In genomic region chr11:64185323-64186204, GRCh38 we compare ENCODE assay signal across 8 cellular contexts. TPM values are rescaled to one million over a fixed set of nuclear protein-coding genes. Genes with fewer than 3 reads are reported as not detected.
DNase-seq lines count a peak whose midpoint lies in the region; ATAC-seq lines count a peak whose summit lies in the region.

TSS of gene STIP1 (plus strand) at chr11:64186171. CDS start at chr11:64186262, 91 bp downstream.

- peaks cover 2% of the 10 kb centered on the region for H3K27me3 Mint-ChIP-seq in activated T-helper 1 cell treated with anti-CD3 and anti-CD28 coated beads, Interleukin-12 subunit alpha, Interleukin-12 subunit beta, Interleukin-2, Interleukin-4 antibody, amounts not matched to agents 30 ng/mL and 10 ng/mL and 1 ng/mL, durations not matched to agents 14 hours and 24 hours and 36 hours (ENCODE audit: insufficient read depth)
- peaks cover 0 to 6% (median 0%) of the 10 kb centered on the region in 5 donors for H3K27me3 Mint-ChIP-seq in naive thymus-derived CD4-positive, alpha-beta T cell
- no peaks in the 10 kb centered on the region for H3K27me3 Mint-ChIP-seq in stimulated activated naive B cell treated with anti-CD40 and anti-IgM and Interleukin-4, amounts not matched to agents 10 μg/mL and 1 μg/mL and 100 μg/mL, for 72 hours

- peak within 1 kb of the TSS; percentile 95 for H3K4me2 ChIP-seq in GM23248 (ENCODE audit: unreplicated experiment)

- WGBS in GM23248 (ENCODE audit: low coverage in 1 of 2, low lambda C conversion rate in 2 of 2, missing lambda C conversion rate in 2 of 2), 2 experiments, result 0 to 1% methylated on average over 63 to 65 of the region's 72 CpGs

- peak within 1 kb of the TSS; percentile 76 for H2AFZ ChIP-seq in GM23248

- H3K27me3 ChIP-seq in GM23248 (replicated peaks; ENCODE audit: insufficient read depth), result no peaks in the 10 kb centered on the region
- no peaks in the 10 kb centered on the region for H3K27me3 ChIP-seq in naive thymus-derived CD4-positive, alpha-beta T cell (ENCODE audit: control insufficient read depth in 2 of 2, insufficient read depth in 2 of 2, low read length in 2 of 2)

- no peaks in the 10 kb centered on the region for H3K9me2 ChIP-seq in GM23248 (ENCODE audit: insufficient read depth)

- intact Hi-C loops in activated T-helper 1 cell treated with anti-CD3 and anti-CD28 coated beads, Interleukin-12 subunit alpha, Interleukin-12 subunit beta, Interleukin-2, Interleukin-4 antibody, amounts not matched to agents 30 ng/mL and 10 ng/mL and 1 ng/mL, durations not matched to agents 14 hours and 24 hours and 36 hours (cut with micrococcal nuclease), result loop anchor here (1.0 to 2.0 kb wide), 9 partner anchors 19 to 593 kb away; partner anchors contain the start of genes COX8A, DNAJC4, ESRRA and GPR137
- intact Hi-C loops in naive thymus-derived CD4-positive, alpha-beta T cell (cut with micrococcal nuclease), result loop anchor here (1.0 to 2.0 kb wide), 14 partner anchors 19 to 593 kb away; partner anchors contain the start of genes ESRRA (in 2 of the 2), FKBP2 (in 2 of the 2), GPR137 (in 2 of the 2) and MACROD1 (in 2 of the 2)

- CTCF ChIA-PET in naive thymus-derived CD4-positive, alpha-beta T cell (lab: Charles Lee), result interaction anchor here (0.8 to 6.0 kb wide), 5 partner anchors 9 to 184 kb away, joined by 3 to 37 read pairs (median 4); partner anchors contain the start of genes FERMT3, PRDX5 and TRMT112

- peak within 1 kb of the TSS; percentile 85 for H3K27ac ChIP-seq in GM23248
- H3K27ac ChIP-seq in naive thymus-derived CD4-positive, alpha-beta T cell (ENCODE audit: low read depth, low read length), result peak within 1 kb of the TSS; percentile 82

- H3K36me3 ChIP-seq in GM23248 (ENCODE audit: low read depth), result no peaks in the 10 kb centered on the region
- peaks cover 0 to 4% (median 0%) of the 10 kb centered on the region in 3 experiments for H3K36me3 ChIP-seq in naive thymus-derived CD4-positive, alpha-beta T cell (ENCODE audit: control insufficient read depth in 2 of 3, insufficient read depth in 3 of 3, low read length in 3 of 3)

- POLR2A ChIA-PET in naive thymus-derived CD4-positive, alpha-beta T cell (lab: Charles Lee), result interaction anchor here (0.8 to 5.8 kb wide), 19 partner anchors 10 to 132 kb away, joined by 3 to 63 read pairs (median 6); partner anchors contain the start of genes FERMT3, MACROD1, PRDX5 and TRMT112

- DNase-seq in EH (ENCODE audit: low read depth) (peak; percentile 100), GM23248 (peak; percentile 100), Kasumi-1 (lab: John Stamatoyannopoulos, UW) (peak; percentile 99 to 100), RPMI7951 (ENCODE audit: low read depth) (peak; percentile 100), fibroblast of gingiva (ENCODE audit: low read depth) (peak; percentile 100)
- peak; percentile 99 for DNase-seq in activated T-helper 1 cell treated with anti-CD3 and anti-CD28 coated beads, Interleukin-12 subunit alpha, Interleukin-12 subunit beta, Interleukin-2, Interleukin-4 antibody, amounts not matched to agents 30 ng/mL and 10 ng/mL and 1 ng/mL, durations not matched to agents 14 hours and 24 hours and 36 hours (ENCODE audit: low spot score)
- peak; percentile 87 to 100 (median 99) for DNase-seq in naive thymus-derived CD4-positive, alpha-beta T cell
- DNase-seq in stimulated activated naive B cell treated with anti-CD40 and anti-IgM and Interleukin-4, amounts not matched to agents 10 μg/mL and 1 μg/mL and 100 μg/mL, for 72 hours, result peak; percentile 99

- peaks cover 36% of the 10 kb centered on the region for H3K4me1 Mint-ChIP-seq in activated T-helper 1 cell treated with anti-CD3 and anti-CD28 coated beads, Interleukin-12 subunit alpha, Interleukin-12 subunit beta, Interleukin-2, Interleukin-4 antibody, amounts not matched to agents 30 ng/mL and 10 ng/mL and 1 ng/mL, durations not matched to agents 14 hours and 24 hours and 36 hours (ENCODE audit: low read depth)
- H3K4me1 Mint-ChIP-seq in naive thymus-derived CD4-positive, alpha-beta T cell, result peaks cover 19 to 56% (median 47%) of the 10 kb centered on the region in 7 donors
- peaks cover 25 to 48% of the 10 kb centered on the region in 2 donors for H3K4me1 Mint-ChIP-seq in stimulated activated naive B cell treated with anti-CD40 and anti-IgM and Interleukin-4, amounts not matched to agents 10 μg/mL and 1 μg/mL and 100 μg/mL, for 72 hours

- peak within 1 kb of the TSS; percentile 87 for H3K9ac ChIP-seq in GM23248

- peaks cover 18% of the 10 kb centered on the region for H3K36me3 Mint-ChIP-seq in activated T-helper 1 cell treated with anti-CD3 and anti-CD28 coated beads, Interleukin-12 subunit alpha, Interleukin-12 subunit beta, Interleukin-2, Interleukin-4 antibody, amounts not matched to agents 30 ng/mL and 10 ng/mL and 1 ng/mL, durations not matched to agents 14 hours and 24 hours and 36 hours (ENCODE audit: low read depth)
- H3K36me3 Mint-ChIP-seq in naive thymus-derived CD4-positive, alpha-beta T cell, result peaks cover 0 to 6% (median 4%) of the 10 kb centered on the region in 5 donors
- H3K36me3 Mint-ChIP-seq in stimulated activated naive B cell treated with anti-CD40 and anti-IgM and Interleukin-4, amounts not matched to agents 10 μg/mL and 1 μg/mL and 100 μg/mL, for 72 hours, result peaks cover 5 to 13% of the 10 kb centered on the region in 2 donors

- ATAC-seq in naive thymus-derived CD4-positive, alpha-beta T cell, result peak; percentile 92
- ATAC-seq in stimulated activated naive B cell treated with anti-CD40 and anti-IgM and Interleukin-4, amounts not matched to agents 10 μg/mL and 1 μg/mL and 100 μg/mL, for 72 hours (replicated peaks), result peak; percentile 84 to 87

- H3F3A ChIP-seq in GM23248 (ENCODE audit: insufficient read depth), result peaks cover 14% of the 10 kb centered on the region

- H3K9me3 Mint-ChIP-seq in activated T-helper 1 cell treated with anti-CD3 and anti-CD28 coated beads, Interleukin-12 subunit alpha, Interleukin-12 subunit beta, Interleukin-2, Interleukin-4 antibody, amounts not matched to agents 30 ng/mL and 10 ng/mL and 1 ng/mL, durations not matched to agents 14 hours and 24 hours and 36 hours, result no peaks in the 10 kb centered on the region
- no peaks in the 10 kb centered on the region for H3K9me3 Mint-ChIP-seq in naive thymus-derived CD4-positive, alpha-beta T cell
- no peaks in the 10 kb centered on the region for H3K9me3 Mint-ChIP-seq in stimulated activated naive B cell treated with anti-CD40 and anti-IgM and Interleukin-4, amounts not matched to agents 10 μg/mL and 1 μg/mL and 100 μg/mL, for 72 hours

- no peaks in the 10 kb centered on the region for H3K9me3 ChIP-seq in GM23248 (ENCODE audit: low read depth)
- no peaks in the 10 kb centered on the region for H3K9me3 ChIP-seq in naive thymus-derived CD4-positive, alpha-beta T cell (ENCODE audit: control insufficient read depth in 2 of 3, low read length in 3 of 3)

- in situ Hi-C loops in GM23248 (cut with MboI), result no loop called here

- H3K4me3 ChIP-seq in GM23248, result peak within 1 kb of the TSS; percentile 82
- H3K4me3 ChIP-seq in naive thymus-derived CD4-positive, alpha-beta T cell (ENCODE audit: low read length), result peak within 1 kb of the TSS; percentile 84

- peaks cover 27% of the 10 kb centered on the region for H3K79me2 ChIP-seq in GM23248 (ENCODE audit: insufficient read depth)

- H3K4me3 Mint-ChIP-seq in activated T-helper 1 cell treated with anti-CD3 and anti-CD28 coated beads, Interleukin-12 subunit alpha, Interleukin-12 subunit beta, Interleukin-2, Interleukin-4 antibody, amounts not matched to agents 30 ng/mL and 10 ng/mL and 1 ng/mL, durations not matched to agents 14 hours and 24 hours and 36 hours, result peak within 1 kb of the TSS; percentile 95
- H3K4me3 Mint-ChIP-seq in naive thymus-derived CD4-positive, alpha-beta T cell, result peak within 1 kb of the TSS in 9 of 10 donors; percentile 88 to 99 (median 96)
- peak within 1 kb of the TSS in 1 of 2 donors; percentile 98 for H3K4me3 Mint-ChIP-seq in stimulated activated naive B cell treated with anti-CD40 and anti-IgM and Interleukin-4, amounts not matched to agents 10 μg/mL and 1 μg/mL and 100 μg/mL, for 72 hours

- no peaks in the 10 kb centered on the region for H4K20me1 ChIP-seq in GM23248 (ENCODE audit: insufficient read depth)

- H3K4me1 ChIP-seq in GM23248 (ENCODE audit: insufficient read depth), result peaks cover 14% of the 10 kb centered on the region
- H3K4me1 ChIP-seq in naive thymus-derived CD4-positive, alpha-beta T cell (ENCODE audit: control insufficient read depth in 2 of 2, insufficient read depth in 2 of 2, low read length in 2 of 2), result peaks cover 11 to 28% of the 10 kb centered on the region in 2 donors

- peak within 1 kb of the TSS; percentile 99 for H3K27ac Mint-ChIP-seq in activated T-helper 1 cell treated with anti-CD3 and anti-CD28 coated beads, Interleukin-12 subunit alpha, Interleukin-12 subunit beta, Interleukin-2, Interleukin-4 antibody, amounts not matched to agents 30 ng/mL and 10 ng/mL and 1 ng/mL, durations not matched to agents 14 hours and 24 hours and 36 hours
- H3K27ac Mint-ChIP-seq in naive thymus-derived CD4-positive, alpha-beta T cell, result peak within 1 kb of the TSS in 7 of 9 donors; percentile 89 to 99 (median 92)
- H3K27ac Mint-ChIP-seq in stimulated activated naive B cell treated with anti-CD40 and anti-IgM and Interleukin-4, amounts not matched to agents 10 μg/mL and 1 μg/mL and 100 μg/mL, for 72 hours, result peak within 1 kb of the TSS; percentile 98

RNA-seq across cellular contexts. Expression of gene STIP1, which starts in this region (rescaled TPM):
- 115 and 123 TPM in 2 replicates for total RNA-seq in GM23248 (2014; rRNA removed; shearing (Covaris generic))
- polyA plus RNA-seq in GM23248 (2016; fragmentation: Nextera tagmentation; extraction: Ambion mirVana), result 128 and 132 TPM in 2 replicates
- total RNA-seq in RPMI7951 (2014; rRNA removed; shearing (Covaris generic)), result 306 and 321 TPM in 2 replicates
- total RNA-seq in activated T-helper 1 cell treated with anti-CD3 and anti-CD28 coated beads, Interleukin-12 subunit alpha, Interleukin-12 subunit beta, Interleukin-2, Interleukin-4 antibody, amounts not matched to agents 30 ng/mL and 10 ng/mL and 1 ng/mL, durations not matched to agents 14 hours and 24 hours and 36 hours, result 493 and 495 TPM in 2 replicates
- total RNA-seq in naive thymus-derived CD4-positive, alpha-beta T cell, result 100 to 1,000 TPM in 1 of 5 experiments, 10 to 100 TPM in 4; 45.1 to 243 (median 88.8) TPM
- 100 to 1,000 TPM in 1 of 2 donors, 10 to 100 TPM in 1; 56.6 to 123 TPM for polyA plus RNA-seq in naive thymus-derived CD4-positive, alpha-beta T cell

Comparison
In these comparisons a context has a peak if more than half of its experiments do, and no peak if none do; other contexts are left out.
1. Peak in every context shown above with its lines: DNase-seq, ATAC-seq, H3K4me3 ChIP-seq and H3K27ac ChIP-seq.